Comparison of ENCODE assay signal across 10 cellular contexts in genomic region chr5:163508753-163509152, GRCh38. TPM values are rescaled to one million over a fixed set of nuclear protein-coding genes. Genes with fewer than 3 reads are reported as not detected.
DNase-seq lines count a peak whose midpoint lies in the region; ATAC-seq, FAIRE-seq and TF ChIP-seq lines count a peak whose summit lies in the region.
"Had no signal": no experiment of that assay in that cellular context is flagged by ENCODE, and none has a peak within 500 bp of the region (broad histone marks: within the 10 kb centered on the region; RNA-seq: fewer than 3 reads in every experiment).

No MANE protein-coding gene starts in this region.

- POLR2A ChIA-PET in activated CD4-positive, alpha-beta T cell treated with anti-CD3 and anti-CD28 coated beads, Interleukin-2, amount 10 ng/mL, durations not matched to agents 7 days and 5 days (lab: Charles Lee): no interaction called here
- POLR2A ChIA-PET in HepG2 (lab: Yijun Ruan, JAX): no interaction called here

- H3K4me3 ChIP-seq in HepG2 (replicated peaks in 1 of 3; ENCODE audit: insufficient read depth in 1 of 3, low read depth in 2 of 3, low read length in 3 of 3): peak overlapping the region; percentile 4 to 36 (median 25); a peak in 3 of 6 replicates
- H3K4me3 ChIP-seq in testis: no peak overlapping the region

- peaks cover 46% of the 10 kb centered on the region for H3K4me1 Mint-ChIP-seq in activated CD4-positive, alpha-beta T cell treated with anti-CD3 and anti-CD28 coated beads, Interleukin-2, amount 10 ng/mL, durations not matched to agents 7 days and 5 days
- peaks cover 51% of the 10 kb centered on the region for H3K4me1 Mint-ChIP-seq in activated naive CD8-positive, alpha-beta T cell treated with anti-CD3 and anti-CD28 coated beads for 36 hours

- TF ChIP-seq CTCF in HepG2 (CRISPR knock-in tag; IDR thresholded peaks at IDR 0.05) (no peak), testis (IDR thresholded peaks at IDR 0.05) (no peak)

- H3K9ac ChIP-seq in HepG2 (ENCODE audit: insufficient read depth, low read depth, low read length): peak overlapping the region; percentile 27; the same call in 1 of the 2 replicates

- CTCF ChIA-PET in activated CD4-positive, alpha-beta T cell treated with anti-CD3 and anti-CD28 coated beads, Interleukin-2, amount 10 ng/mL, durations not matched to agents 7 days and 5 days (lab: Charles Lee): interaction anchor here (0.9 to 1.3 kb wide), 3 partner anchors 16 to 49 kb away, joined by 3 read pairs; partner anchors contain the start of gene HMMR
- CTCF ChIA-PET in HepG2 (lab: Yijun Ruan, JAX; ENCODE audit: low intra/inter-chr PET ratio, low total read pairs): no interaction called here

- intact Hi-C loops in HepG2 (cut with micrococcal nuclease; ENCODE audit: unreplicated experiment) (no loop called here), testis (cut with DNase I; ENCODE audit: low total_unique reads) (loop anchor here (10.0 kb wide), 1 partner anchor 54 kb away; no protein-coding TSS in a partner anchor)

- H3K27ac Mint-ChIP-seq in activated CD4-positive, alpha-beta T cell treated with anti-CD3 and anti-CD28 coated beads, Interleukin-2, amount 10 ng/mL, durations not matched to agents 7 days and 5 days: peak overlapping the region; percentile 96
- peak overlapping the region; percentile 97 for H3K27ac Mint-ChIP-seq in activated naive CD8-positive, alpha-beta T cell treated with anti-CD3 and anti-CD28 coated beads for 36 hours

- BruUV-seq in HepG2 (replicated peaks; lab: Mats Ljungman, UMichigan): no TSS peak

- H3K27ac ChIP-seq in HepG2 (ENCODE audit: extremely low read length, insufficient read depth, low read length): peak overlapping the region; percentile 43
- H3K27ac ChIP-seq in testis: peak overlapping the region; percentile 36 to 76

- TF ChIP-seq POLR2A in HepG2 (IDR thresholded peaks at IDR 0.05; ENCODE audit: insufficient read depth in 1 of 2, low read depth in 2 of 2, low read length in 2 of 2) (no peak), testis (IDR thresholded peaks at IDR 0.05) (no peak)

- peaks cover 38% of the 10 kb centered on the region for H3K36me3 Mint-ChIP-seq in activated CD4-positive, alpha-beta T cell treated with anti-CD3 and anti-CD28 coated beads, Interleukin-2, amount 10 ng/mL, durations not matched to agents 7 days and 5 days (ENCODE audit: low read depth)
- H3K36me3 Mint-ChIP-seq in activated naive CD8-positive, alpha-beta T cell treated with anti-CD3 and anti-CD28 coated beads for 36 hours: peaks cover 13% of the 10 kb centered on the region

- 71% methylated on average over 5 of the region's 5 CpGs for WGBS in HepG2 (ENCODE audit: low lambda C conversion rate)
- WGBS in testis, 2 donors: 17 to 26% methylated on average over 5 of the region's 5 CpGs

- FAIRE-seq in HepG2 (lab: Jason Lieb, UNC): no peak

- no peak overlapping the region for H2AFZ ChIP-seq in HepG2 (ENCODE audit: low read length)

- no peak for DNase-seq in activated CD4-positive, alpha-beta T cell treated with anti-CD3 and anti-CD28 coated beads, Interleukin-2, amount 10 ng/mL, durations not matched to agents 7 days and 5 days
- no peak for DNase-seq in activated CD4-positive, alpha-beta T cell treated with anti-CD3 and anti-CD28 coated beads, Interleukin-2, amount 50 U/mL, for 48 hours
- no peak for DNase-seq in activated naive CD8-positive, alpha-beta T cell treated with anti-CD3 and anti-CD28 coated beads for 36 hours
- DNase-seq in HepG2 (ENCODE audit: low spot score) (no peak), testis (no peak), DMS153 (lab: John Stamatoyannopoulos, UW) (no peak), C1 segment of cervical spinal cord (lab: John Stamatoyannopoulos, UW) (no peak)
- DNase-seq: head of caudate nucleus; stimulated activated CD4-positive, alpha-beta T cell treated with anti-CD3 and anti-CD28 coated beads, Interleukin-4, amount 100 ng/mL, for 1 hour had no signal

- H3K9me3 ChIP-seq in HepG2 (ENCODE audit: low read length) (no peaks in the 10 kb centered on the region), testis (no peaks in the 10 kb centered on the region)

- H3K9me3 Mint-ChIP-seq in activated CD4-positive, alpha-beta T cell treated with anti-CD3 and anti-CD28 coated beads, Interleukin-2, amount 10 ng/mL, durations not matched to agents 7 days and 5 days: no peaks in the 10 kb centered on the region
- no peaks in the 10 kb centered on the region for H3K9me3 Mint-ChIP-seq in activated naive CD8-positive, alpha-beta T cell treated with anti-CD3 and anti-CD28 coated beads for 36 hours

- peak overlapping the region; percentile 88 for H3K4me3 Mint-ChIP-seq in activated CD4-positive, alpha-beta T cell treated with anti-CD3 and anti-CD28 coated beads, Interleukin-2, amount 10 ng/mL, durations not matched to agents 7 days and 5 days
- peak overlapping the region; percentile 91 for H3K4me3 Mint-ChIP-seq in activated naive CD8-positive, alpha-beta T cell treated with anti-CD3 and anti-CD28 coated beads for 36 hours

- H3K79me2 ChIP-seq in HepG2 (ENCODE audit: insufficient read depth, low read length): peaks cover 54% of the 10 kb centered on the region

- TF ChIP-seq EP300 in HepG2 (IDR thresholded peaks at IDR 0.05; ENCODE audit: low read depth in 2 of 2, low read length in 2 of 2): no peak
- TF ChIP-seq EP300 in HepG2 (CRISPR knock-in tag; IDR thresholded peaks at IDR 0.05; ENCODE audit: borderline replicate concordance): no peak

- H3K27me3 ChIP-seq in HepG2 (ENCODE audit: control insufficient read depth in 1 of 2, insufficient read depth in 2 of 2, low read length in 2 of 2) (no peaks in the 10 kb centered on the region; a peak in 1 of 5 replicates), testis (no peaks in the 10 kb centered on the region)

- no peak for ATAC-seq in HepG2
- ATAC-seq in activated CD4-positive, CD25-positive, alpha-beta regulatory T cell treated with anti-CD3 and anti-CD28 coated beads, Interleukin-2, amount 50 U/mL, for 24 hours: no peak

- H3K36me3 ChIP-seq in HepG2 (replicated peaks in 1 of 2; ENCODE audit: control insufficient read depth in 1 of 2, insufficient read depth in 2 of 2, low read length in 2 of 2) (peaks cover 3 to 19% of the 10 kb centered on the region in 2 experiments; a peak in 3 of 5 replicates), testis (ENCODE audit: low read depth, missing control alignments) (no peaks in the 10 kb centered on the region)

- no peak for TF ChIP-seq RAD21 in HepG2 (CRISPR knock-in tag; IDR thresholded peaks at IDR 0.05)

- H4K20me1 ChIP-seq in HepG2 (ENCODE audit: insufficient read depth, low read length): no peaks in the 10 kb centered on the region

- peaks cover 34% of the 10 kb centered on the region for H3K4me1 ChIP-seq in HepG2 (ENCODE audit: insufficient read depth, low read length)
- peaks cover 29% of the 10 kb centered on the region for H3K4me1 ChIP-seq in testis

- in situ Hi-C loops in HepG2 (cut with HindIII; ENCODE audit: extremely low pct_ligation_motif_present, low pct_unique_long_range_greater_than_20kb): no loop called here

- H3K27me3 Mint-ChIP-seq in activated CD4-positive, alpha-beta T cell treated with anti-CD3 and anti-CD28 coated beads, Interleukin-2, amount 10 ng/mL, durations not matched to agents 7 days and 5 days: no peaks in the 10 kb centered on the region
- H3K27me3 Mint-ChIP-seq in activated naive CD8-positive, alpha-beta T cell treated with anti-CD3 and anti-CD28 coated beads for 36 hours: no peaks in the 10 kb centered on the region

- peak overlapping the region; percentile 75 for H3K4me2 ChIP-seq in HepG2 (ENCODE audit: low read depth, low read length)

RNA-seq across cellular contexts. Expression of gene MAT2B, which starts 3.3 kb away (rescaled TPM):
- total RNA-seq in activated CD4-positive, alpha-beta T cell treated with anti-CD3 and anti-CD28 coated beads, Interleukin-2, amount 10 ng/mL, durations not matched to agents 7 days and 5 days: 10 to 100 TPM; 91.4 to 94.4 TPM
- 10 to 100 TPM; 65.6 to 67.7 TPM for total RNA-seq in activated naive CD8-positive, alpha-beta T cell treated with anti-CD3 and anti-CD28 coated beads for 36 hours
- total RNA-seq in HepG2 (2016; rRNA removed; fragmentation: Illumina TruSeq; extraction: Trizol) (37.1 and 62.6 TPM in 2 replicates), testis (10 to 100 TPM; 43.8 to 54.8 TPM)
- 6.2 and 9.1 TPM in 2 replicates for total RNA-seq in HepG2 (2016; cell fraction: cytosol; rRNA removed; fragmentation: Illumina TruSeq; extraction: Trizol; ENCODE audit: low read depth)
- total RNA-seq in HepG2 (2016; cell fraction: insoluble cytoplasmic fraction; rRNA removed; fragmentation: Illumina TruSeq; extraction: Trizol): 34.8 and 58.6 TPM in 2 replicates
- total RNA-seq in HepG2 (2016; cell fraction: membrane; rRNA removed; fragmentation: Illumina TruSeq; extraction: Trizol): 17.7 and 20.1 TPM in 2 replicates
- 16.6 and 17.4 TPM in 2 replicates for total RNA-seq in HepG2 (2016; cell fraction: nucleus; rRNA removed; fragmentation: Illumina TruSeq; extraction: Trizol)
- polyA plus RNA-seq in HepG2 (2011; rRNA removed) (15.5 and 20.2 TPM in 2 replicates), testis (ENCODE audit: insufficient read depth, low read depth, low replicate concordance) (54.8 TPM)
- 7.8 and 11.6 TPM in 2 replicates for polyA plus RNA-seq in HepG2 (2011; cell fraction: cytosol; rRNA removed)
- 4.0 and 6.1 TPM in 2 replicates for polyA plus RNA-seq in HepG2 (2011; cell fraction: nucleus; rRNA removed)
- 22.2 and 28.7 TPM in 2 replicates for polyA plus RNA-seq in HepG2 (2012)
- 4.8 and 5.1 TPM in 2 replicates for polyA plus RNA-seq in HepG2 (2016; cell fraction: cytosol; fragmentation: Illumina TruSeq; extraction: Trizol; ENCODE audit: low read depth)
- polyA plus RNA-seq in HepG2 (2016; cell fraction: insoluble cytoplasmic fraction; fragmentation: Illumina TruSeq; extraction: Trizol; ENCODE audit: low read depth): 63.0 and 65.8 TPM in 2 replicates
- 13.8 and 14.9 TPM in 2 replicates for polyA plus RNA-seq in HepG2 (2016; cell fraction: membrane; fragmentation: Illumina TruSeq; extraction: Trizol; ENCODE audit: low read depth)
- 29.1 and 30.8 TPM in 2 replicates for polyA plus RNA-seq in HepG2 (2016; cell fraction: nucleus; fragmentation: Illumina TruSeq; extraction: Trizol; ENCODE audit: insufficient read depth, low read depth)
- 9.1 and 29.7 TPM in 2 replicates for polyA minus RNA-seq in HepG2 (2011; rRNA and poly(A)+ RNA removed; ENCODE audit: low replicate concordance)
- polyA minus RNA-seq in HepG2 (2011; cell fraction: cytosol; rRNA and poly(A)+ RNA removed): 12.3 and 12.4 TPM in 2 replicates
- polyA minus RNA-seq in HepG2 (2011; cell fraction: nucleus; rRNA and poly(A)+ RNA removed): 6.4 and 8.3 TPM in 2 replicates

RNA-seq across cellular contexts. Expression of gene HMMR, which starts 48.3 kb away (rescaled TPM):
- 10 to 100 TPM; 69.4 to 77.8 TPM for total RNA-seq in activated CD4-positive, alpha-beta T cell treated with anti-CD3 and anti-CD28 coated beads, Interleukin-2, amount 10 ng/mL, durations not matched to agents 7 days and 5 days
- total RNA-seq in activated naive CD8-positive, alpha-beta T cell treated with anti-CD3 and anti-CD28 coated beads for 36 hours: 10 to 100 TPM; 85.0 to 88.6 TPM
- total RNA-seq in HepG2 (2016; rRNA removed; fragmentation: Illumina TruSeq; extraction: Trizol) (48.3 and 82.7 TPM in 2 replicates), testis (10 to 100 TPM; 11.5 to 20.9 TPM)
- 5.5 and 6.4 TPM in 2 replicates for total RNA-seq in HepG2 (2016; cell fraction: cytosol; rRNA removed; fragmentation: Illumina TruSeq; extraction: Trizol; ENCODE audit: low read depth)
- total RNA-seq in HepG2 (2016; cell fraction: insoluble cytoplasmic fraction; rRNA removed; fragmentation: Illumina TruSeq; extraction: Trizol): 49.7 and 80.9 TPM in 2 replicates
- total RNA-seq in HepG2 (2016; cell fraction: membrane; rRNA removed; fragmentation: Illumina TruSeq; extraction: Trizol): 14.7 and 18.6 TPM in 2 replicates
- 37.9 and 39.0 TPM in 2 replicates for total RNA-seq in HepG2 (2016; cell fraction: nucleus; rRNA removed; fragmentation: Illumina TruSeq; extraction: Trizol)
- polyA plus RNA-seq in HepG2 (2011; rRNA removed) (4.6 and 8.5 TPM in 2 replicates), testis (ENCODE audit: insufficient read depth, low read depth, low replicate concordance) (14.5 TPM)
- polyA plus RNA-seq in HepG2 (2011; cell fraction: cytosol; rRNA removed): 4.6 and 5.2 TPM in 2 replicates
- 2.9 and 3.8 TPM in 2 replicates for polyA plus RNA-seq in HepG2 (2011; cell fraction: nucleus; rRNA removed)
- polyA plus RNA-seq in HepG2 (2012): 8.3 and 17.9 TPM in 2 replicates
- polyA plus RNA-seq in HepG2 (2016; cell fraction: cytosol; fragmentation: Illumina TruSeq; extraction: Trizol; ENCODE audit: low read depth): 1.7 and 2.4 TPM in 2 replicates
- 48.9 and 49.4 TPM in 2 replicates for polyA plus RNA-seq in HepG2 (2016; cell fraction: insoluble cytoplasmic fraction; fragmentation: Illumina TruSeq; extraction: Trizol; ENCODE audit: low read depth)
- polyA plus RNA-seq in HepG2 (2016; cell fraction: membrane; fragmentation: Illumina TruSeq; extraction: Trizol; ENCODE audit: low read depth): 3.8 and 6.0 TPM in 2 replicates
- polyA plus RNA-seq in HepG2 (2016; cell fraction: nucleus; fragmentation: Illumina TruSeq; extraction: Trizol; ENCODE audit: insufficient read depth, low read depth): 33.3 and 34.0 TPM in 2 replicates
- 3.1 and 6.2 TPM in 2 replicates for polyA minus RNA-seq in HepG2 (2011; rRNA and poly(A)+ RNA removed; ENCODE audit: low replicate concordance)
- 8.4 and 8.8 TPM in 2 replicates for polyA minus RNA-seq in HepG2 (2011; cell fraction: cytosol; rRNA and poly(A)+ RNA removed)
- polyA minus RNA-seq in HepG2 (2011; cell fraction: nucleus; rRNA and poly(A)+ RNA removed): 10.6 and 11.1 TPM in 2 replicates

RNA-seq across cellular contexts. Expression of gene NUDCD2, which starts 48.9 kb away (rescaled TPM):
- 10 to 100 TPM; 29.9 to 33.1 TPM for total RNA-seq in activated CD4-positive, alpha-beta T cell treated with anti-CD3 and anti-CD28 coated beads, Interleukin-2, amount 10 ng/mL, durations not matched to agents 7 days and 5 days
- 10 to 100 TPM; 44.7 to 49.3 TPM for total RNA-seq in activated naive CD8-positive, alpha-beta T cell treated with anti-CD3 and anti-CD28 coated beads for 36 hours
- total RNA-seq in HepG2 (2016; rRNA removed; fragmentation: Illumina TruSeq; extraction: Trizol) (39.2 and 40.9 TPM in 2 replicates), testis (10 to 100 TPM; 11.4 to 12.9 TPM)
- 18.5 and 20.2 TPM in 2 replicates for total RNA-seq in HepG2 (2016; cell fraction: cytosol; rRNA removed; fragmentation: Illumina TruSeq; extraction: Trizol; ENCODE audit: low read depth)
- total RNA-seq in HepG2 (2016; cell fraction: insoluble cytoplasmic fraction; rRNA removed; fragmentation: Illumina TruSeq; extraction: Trizol): 39.1 and 40.7 TPM in 2 replicates
- total RNA-seq in HepG2 (2016; cell fraction: membrane; rRNA removed; fragmentation: Illumina TruSeq; extraction: Trizol): 48.1 and 48.6 TPM in 2 replicates
- total RNA-seq in HepG2 (2016; cell fraction: nucleus; rRNA removed; fragmentation: Illumina TruSeq; extraction: Trizol): 24.0 and 26.0 TPM in 2 replicates
- polyA plus RNA-seq in HepG2 (2011; rRNA removed) (9.6 and 14.8 TPM in 2 replicates), testis (ENCODE audit: insufficient read depth, low read depth, low replicate concordance) (25.7 TPM)
- polyA plus RNA-seq in HepG2 (2011; cell fraction: cytosol; rRNA removed): 5.6 and 9.1 TPM in 2 replicates
- 5.7 and 10.0 TPM in 2 replicates for polyA plus RNA-seq in HepG2 (2011; cell fraction: nucleus; rRNA removed)
- polyA plus RNA-seq in HepG2 (2012): 25.1 and 33.5 TPM in 2 replicates
- polyA plus RNA-seq in HepG2 (2016; cell fraction: cytosol; fragmentation: Illumina TruSeq; extraction: Trizol; ENCODE audit: low read depth): 21.4 and 34.4 TPM in 2 replicates
- 45.6 and 45.7 TPM in 2 replicates for polyA plus RNA-seq in HepG2 (2016; cell fraction: insoluble cytoplasmic fraction; fragmentation: Illumina TruSeq; extraction: Trizol; ENCODE audit: low read depth)
- polyA plus RNA-seq in HepG2 (2016; cell fraction: membrane; fragmentation: Illumina TruSeq; extraction: Trizol; ENCODE audit: low read depth): 33.8 and 40.8 TPM in 2 replicates
- 30.7 and 35.5 TPM in 2 replicates for polyA plus RNA-seq in HepG2 (2016; cell fraction: nucleus; fragmentation: Illumina TruSeq; extraction: Trizol; ENCODE audit: insufficient read depth, low read depth)
- polyA minus RNA-seq in HepG2 (2011; rRNA and poly(A)+ RNA removed; ENCODE audit: low replicate concordance): 2.7 and 4.6 TPM in 2 replicates
- 3.0 and 5.1 TPM in 2 replicates for polyA minus RNA-seq in HepG2 (2011; cell fraction: cytosol; rRNA and poly(A)+ RNA removed)
- polyA minus RNA-seq in HepG2 (2011; cell fraction: nucleus; rRNA and poly(A)+ RNA removed): 13.8 and 15.5 TPM in 2 replicates

Comparison
In these comparisons a context has a peak if more than half of its experiments do, and no peak if none do; other contexts are left out.
1. H3K4me3 ChIP-seq: peak in HepG2 (3 of 3); none in testis (0 of 2).